14 cellular contexts compared by ENCODE assay signal in the genomic region with DNA sequence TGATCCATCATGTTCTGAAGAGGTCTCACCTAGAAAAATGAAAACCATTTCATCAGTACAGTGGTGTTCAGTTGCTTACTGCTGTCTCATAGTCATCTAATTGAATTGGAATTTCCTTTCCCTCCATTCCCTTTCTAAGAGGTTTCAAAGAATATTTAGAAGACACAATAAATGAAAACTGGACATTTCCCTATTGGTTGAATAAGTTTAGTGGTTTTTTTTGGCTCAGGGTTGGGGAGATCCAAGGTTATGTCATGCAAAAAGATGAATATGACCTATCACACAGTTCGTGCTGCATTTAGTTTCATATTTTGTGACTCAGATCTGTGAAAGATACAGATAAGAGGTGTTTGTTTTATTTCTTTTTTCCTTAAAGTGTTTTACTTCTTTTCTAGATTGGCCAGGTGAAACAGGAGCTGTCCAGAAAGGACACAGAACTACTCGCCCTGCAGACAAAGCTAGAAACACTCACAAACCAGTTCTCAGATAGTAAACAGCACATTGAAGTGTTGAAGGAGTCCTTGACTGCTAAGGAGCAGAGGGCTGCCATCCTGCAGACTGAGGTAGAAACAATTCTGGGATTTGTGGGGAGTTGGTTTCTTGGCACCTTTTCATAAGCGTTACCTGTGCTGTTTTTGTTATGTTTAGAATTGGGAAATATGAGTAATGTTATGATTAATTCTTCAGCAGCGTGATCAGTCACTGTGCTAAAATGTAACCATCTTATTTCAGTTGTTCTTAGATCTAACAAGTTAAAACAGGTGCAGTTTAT.
A peak's percentile ranks its signal among the peaks of the same experiment; 100 is the strongest.
DNase-seq lines count a peak whose midpoint lies in the region; ATAC-seq and TF ChIP-seq lines count a peak whose summit lies in the region.
"Had no signal": no experiment of that assay in that cellular context is flagged by ENCODE, and none has a peak within 500 bp of the region (broad histone marks: within the 10 kb centered on the region; RNA-seq: fewer than 3 reads in every experiment).

No MANE protein-coding gene starts in this region.

- H2AFZ ChIP-seq in ACC112 (ENCODE audit: low read length, unreplicated experiment): no peak overlapping the region
- no peak overlapping the region for H2AFZ ChIP-seq in GM23248

- peaks cover 37% of the 10 kb centered on the region for H3F3A ChIP-seq in GM23248 (ENCODE audit: insufficient read depth)

- H4K20me1 ChIP-seq in GM23248 (ENCODE audit: insufficient read depth): no peaks in the 10 kb centered on the region

- peak overlapping the region; percentile 66 for H3K4me2 ChIP-seq in GM23248 (ENCODE audit: unreplicated experiment)
- H3K4me2 ChIP-seq: BLaER1 had no signal

- H3K4me3 ChIP-seq in ACC112 (ENCODE audit: low read depth, low read length): peak overlapping the region; percentile 67
- peak overlapping the region; percentile 50 for H3K4me3 ChIP-seq in GM23248
- H3K4me3 ChIP-seq: BLaER1, heart left ventricle had no signal

- H3K27me3 Mint-ChIP-seq in activated T-helper 17 cell treated with anti-CD3 and anti-CD28 coated beads, Interleukin-2, amount 50 U/mL, for 72 hours: no peaks in the 10 kb centered on the region
- no peaks in the 10 kb centered on the region for H3K27me3 Mint-ChIP-seq in activated CD4-positive, alpha-beta memory T cell treated with anti-CD3 and anti-CD28 coated beads, Interleukin-2, amount 10 ng/mL, durations not matched to agents 7 days and 5 days
- no peaks in the 10 kb centered on the region for H3K27me3 Mint-ChIP-seq in natural killer cell treated with Interleukin-12 subunit alpha and Interleukin-12 subunit beta and Interleukin-15 and Interleukin-18, amount 100 ng/mL, for 72 hours
- H3K27me3 Mint-ChIP-seq in CD14-positive monocyte (ENCODE audit: low read depth in 3 of 3): peaks cover 0 to 1% (median 0%) of the 10 kb centered on the region in 3 donors

- CTCF ChIA-PET in activated CD4-positive, alpha-beta memory T cell treated with anti-CD3 and anti-CD28 coated beads, Interleukin-2, amount 10 ng/mL, durations not matched to agents 7 days and 5 days (lab: Charles Lee): interaction anchor here (1.3 to 6.0 kb wide), 2 partner anchors 322 to 465 kb away, joined by 4 to 205 read pairs; no protein-coding TSS in a partner anchor

- peak overlapping the region; percentile 37; the same call in 1 of the 2 replicates for H3K9ac ChIP-seq in GM23248
- H3K9ac ChIP-seq: BLaER1 had no signal

- intact Hi-C loops in CD14-positive monocyte (cut with micrococcal nuclease): loop anchor here in 1 of 2 donors (2.0 kb wide), 1 partner anchor 467 kb away; no protein-coding TSS in a partner anchor

- H3K27ac Mint-ChIP-seq in activated T-helper 17 cell treated with anti-CD3 and anti-CD28 coated beads, Interleukin-2, amount 50 U/mL, for 72 hours: peak overlapping the region; percentile 28
- H3K27ac Mint-ChIP-seq in activated CD4-positive, alpha-beta memory T cell treated with anti-CD3 and anti-CD28 coated beads, Interleukin-2, amount 10 ng/mL, durations not matched to agents 7 days and 5 days: no peak overlapping the region
- H3K27ac Mint-ChIP-seq in natural killer cell treated with Interleukin-12 subunit alpha and Interleukin-12 subunit beta and Interleukin-15 and Interleukin-18, amount 100 ng/mL, for 72 hours: no peak overlapping the region
- no peak overlapping the region for H3K27ac Mint-ChIP-seq in CD14-positive monocyte
- H3K27ac Mint-ChIP-seq: mesothelial cell of epicardium had no signal

- H3K27me3 ChIP-seq in ACC112 (ENCODE audit: insufficient read depth, low read length): no peaks in the 10 kb centered on the region
- no peaks in the 10 kb centered on the region for H3K27me3 ChIP-seq in GM23248 (replicated peaks; ENCODE audit: insufficient read depth)
- H3K27me3 ChIP-seq: BLaER1, heart left ventricle had no signal

- 23 to 35% methylated on average over 4 of the region's 4 CpGs for WGBS in GM23248 (ENCODE audit: low coverage in 1 of 2, low lambda C conversion rate in 2 of 2, missing lambda C conversion rate in 2 of 2), 2 experiments

- peak; percentile 92 for ATAC-seq in activated T-helper 17 cell treated with anti-CD3 and anti-CD28 coated beads, Interleukin-2, amount 50 U/mL, for 72 hours (replicated peaks)
- no peak for ATAC-seq in natural killer cell treated with Interleukin-12 subunit alpha and Interleukin-12 subunit beta and Interleukin-15 and Interleukin-18, amount 100 ng/mL, for 72 hours
- ATAC-seq in HG02885 (IDR thresholded peaks at IDR 0.05; ENCODE audit: poor library complexity, unreplicated experiment): no peak
- ATAC-seq: heart left ventricle had no signal

- H3K4me1 ChIP-seq in ACC112 (ENCODE audit: control insufficient read depth, insufficient read depth, low read length, unreplicated experiment) (peaks cover 25% of the 10 kb centered on the region), GM23248 (ENCODE audit: insufficient read depth) (peaks cover 28% of the 10 kb centered on the region)
- H3K4me1 ChIP-seq: BLaER1, heart left ventricle had no signal

- in situ Hi-C loops in GM23248 (cut with MboI): loop anchor here (10.0 kb wide), 1 partner anchor 469 kb away; no protein-coding TSS in a partner anchor

- H3K4me1 Mint-ChIP-seq in activated T-helper 17 cell treated with anti-CD3 and anti-CD28 coated beads, Interleukin-2, amount 50 U/mL, for 72 hours: peaks cover 8% of the 10 kb centered on the region
- peaks cover 11% of the 10 kb centered on the region for H3K4me1 Mint-ChIP-seq in activated CD4-positive, alpha-beta memory T cell treated with anti-CD3 and anti-CD28 coated beads, Interleukin-2, amount 10 ng/mL, durations not matched to agents 7 days and 5 days
- no peaks in the 10 kb centered on the region for H3K4me1 Mint-ChIP-seq in natural killer cell treated with Interleukin-12 subunit alpha and Interleukin-12 subunit beta and Interleukin-15 and Interleukin-18, amount 100 ng/mL, for 72 hours (ENCODE audit: low read depth in 2 of 2)
- no peaks in the 10 kb centered on the region for H3K4me1 Mint-ChIP-seq in CD14-positive monocyte

- no peaks in the 10 kb centered on the region for H3K9me2 ChIP-seq in GM23248 (ENCODE audit: insufficient read depth)

- H3K27ac ChIP-seq in ACC112 (ENCODE audit: low read depth, low read length) (peak overlapping the region; percentile 89), GM23248 (peak overlapping the region; percentile 70)
- H3K27ac ChIP-seq: BLaER1, heart left ventricle had no signal

- H3K79me2 ChIP-seq in ACC112 (ENCODE audit: control insufficient read depth, insufficient read depth, low read length, unreplicated experiment) (no peaks in the 10 kb centered on the region), GM23248 (ENCODE audit: insufficient read depth) (peaks cover 37% of the 10 kb centered on the region)

- H3K4me3 Mint-ChIP-seq in activated T-helper 17 cell treated with anti-CD3 and anti-CD28 coated beads, Interleukin-2, amount 50 U/mL, for 72 hours: peak overlapping the region; percentile 20
- no peak overlapping the region for H3K4me3 Mint-ChIP-seq in activated CD4-positive, alpha-beta memory T cell treated with anti-CD3 and anti-CD28 coated beads, Interleukin-2, amount 10 ng/mL, durations not matched to agents 7 days and 5 days
- H3K4me3 Mint-ChIP-seq in natural killer cell treated with Interleukin-12 subunit alpha and Interleukin-12 subunit beta and Interleukin-15 and Interleukin-18, amount 100 ng/mL, for 72 hours: no peak overlapping the region
- H3K4me3 Mint-ChIP-seq in CD14-positive monocyte: no peak overlapping the region
- H3K4me3 Mint-ChIP-seq: mesothelial cell of epicardium had no signal

- TF ChIP-seq CTCF in CD14-positive monocyte (IDR thresholded peaks at IDR 0.05): no peak

- POLR2A ChIA-PET in activated CD4-positive, alpha-beta memory T cell treated with anti-CD3 and anti-CD28 coated beads, Interleukin-2, amount 10 ng/mL, durations not matched to agents 7 days and 5 days (lab: Charles Lee): no interaction called here

- H3K36me3 Mint-ChIP-seq in activated T-helper 17 cell treated with anti-CD3 and anti-CD28 coated beads, Interleukin-2, amount 50 U/mL, for 72 hours (ENCODE audit: low read depth): peaks cover 19% of the 10 kb centered on the region
- H3K36me3 Mint-ChIP-seq in activated CD4-positive, alpha-beta memory T cell treated with anti-CD3 and anti-CD28 coated beads, Interleukin-2, amount 10 ng/mL, durations not matched to agents 7 days and 5 days (ENCODE audit: low read depth): no peaks in the 10 kb centered on the region
- no peaks in the 10 kb centered on the region for H3K36me3 Mint-ChIP-seq in natural killer cell treated with Interleukin-12 subunit alpha and Interleukin-12 subunit beta and Interleukin-15 and Interleukin-18, amount 100 ng/mL, for 72 hours
- peaks cover 31 to 49% of the 10 kb centered on the region in 2 donors for H3K36me3 Mint-ChIP-seq in CD14-positive monocyte

- no peaks in the 10 kb centered on the region for H3K9me3 Mint-ChIP-seq in activated T-helper 17 cell treated with anti-CD3 and anti-CD28 coated beads, Interleukin-2, amount 50 U/mL, for 72 hours
- H3K9me3 Mint-ChIP-seq in activated CD4-positive, alpha-beta memory T cell treated with anti-CD3 and anti-CD28 coated beads, Interleukin-2, amount 10 ng/mL, durations not matched to agents 7 days and 5 days: no peaks in the 10 kb centered on the region
- no peaks in the 10 kb centered on the region for H3K9me3 Mint-ChIP-seq in natural killer cell treated with Interleukin-12 subunit alpha and Interleukin-12 subunit beta and Interleukin-15 and Interleukin-18, amount 100 ng/mL, for 72 hours
- no peaks in the 10 kb centered on the region for H3K9me3 Mint-ChIP-seq in CD14-positive monocyte
- H3K9me3 Mint-ChIP-seq: mesothelial cell of epicardium had no signal

- H3K36me3 ChIP-seq in ACC112 (ENCODE audit: insufficient read depth, low read length) (no peaks in the 10 kb centered on the region), GM23248 (ENCODE audit: low read depth) (peaks cover 4% of the 10 kb centered on the region; the same call in 1 of the 2 replicates)

- DNase-seq in GM23248: peak; percentile 79
- peak; percentile 5 for DNase-seq in hepatic stellate cell (ENCODE audit: low spot score)
- no peak for DNase-seq in activated CD4-positive, alpha-beta memory T cell treated with anti-CD3 and anti-CD28 coated beads, Interleukin-2, amount 10 ng/mL, durations not matched to agents 7 days and 5 days
- no peak for DNase-seq in natural killer cell treated with Interleukin-12 subunit alpha and Interleukin-12 subunit beta and Interleukin-15 and Interleukin-18, amount 100 ng/mL, for 72 hours (ENCODE audit: low spot score)
- no peak for DNase-seq in CD14-positive monocyte (ENCODE audit: low spot score)
- DNase-seq: heart left ventricle, KBM-7, NCI-H345, small intestine had no signal

- no peaks in the 10 kb centered on the region for H3K9me3 ChIP-seq in GM23248 (ENCODE audit: low read depth)
- H3K9me3 ChIP-seq: BLaER1, heart left ventricle had no signal

Comparison
In these comparisons a context has a peak if more than half of its experiments do, and no peak if none do; other contexts are left out.
1. DNase-seq: peak in GM23248 (single experiment) and hepatic stellate cell (single experiment); none in activated CD4-positive, alpha-beta memory T cell treated with anti-CD3 and anti-CD28 coated beads, Interleukin-2, amount 10 ng/mL, durations not matched to agents 7 days and 5 days (single experiment), natural killer cell treated with Interleukin-12 subunit alpha and Interleukin-12 subunit beta and Interleukin-15 and Interleukin-18, amount 100 ng/mL, for 72 hours (single experiment) and CD14-positive monocyte (single experiment).